In the genomic region with DNA sequence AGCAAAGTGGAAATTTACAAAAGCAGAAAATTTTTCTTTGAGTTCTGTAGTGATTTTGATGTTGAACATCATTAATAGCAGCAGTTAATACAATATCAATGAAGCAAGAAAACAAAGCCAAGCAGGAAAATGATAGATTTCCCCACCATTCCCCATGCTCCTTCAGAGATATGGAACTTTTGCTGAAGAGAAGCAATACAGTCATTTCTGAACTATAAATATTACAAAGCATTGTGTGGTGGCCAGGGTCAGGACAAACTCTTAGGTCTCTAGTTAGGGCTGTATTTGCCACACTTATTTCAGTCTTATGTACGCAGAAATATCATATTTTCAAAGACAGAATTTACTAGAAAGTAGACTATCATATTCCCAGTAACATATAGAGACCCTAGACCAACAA, we compare ENCODE assay signal across 32 cellular contexts.
"Had no signal": no experiment of that assay in that cellular context is flagged by ENCODE, and none has a peak within 500 bp of the region (broad histone marks: within the 10 kb centered on the region; RNA-seq: fewer than 3 reads in every experiment).

No MANE protein-coding gene starts in this region.

- H3K9me3 ChIP-seq: ascending aorta, Peyer's patch had no signal

- H3K36me3 ChIP-seq: ascending aorta, cardiac muscle cell, Peyer's patch had no signal

- H3K27ac ChIP-seq: ascending aorta, cardiac muscle cell, coronary artery, Peyer's patch, VCaP had no signal

- H3K27me3 ChIP-seq: ascending aorta, cardiac muscle cell, Peyer's patch had no signal

- ATAC-seq: activated T-cell treated with anti-CD3 and anti-CD28 coated beads, Interleukin-2, amount 50 U/mL, for 4 hours; SK-N-SH treated with all-trans-retinoic acid at 6 μM for 48 hours had no signal

- H3K4me3 ChIP-seq: ascending aorta, cardiac muscle cell, coronary artery, Peyer's patch had no signal

- H3K4me1 ChIP-seq: ascending aorta, Peyer's patch had no signal

- DNase-seq: activated B cell treated with CpG ODN at 0.5 μM for 24 hours; activated CD4-positive, alpha-beta memory T cell treated with anti-CD3 and anti-CD28 coated beads for 36 hours; activated CD4-positive, alpha-beta T cell treated with anti-CD3 and anti-CD28 coated beads for 4 hours; activated CD4-positive, alpha-beta T cell treated with anti-CD3 and anti-CD28 coated beads, Interleukin-2, amount 50 U/mL, for 1 hour; activated CD4-positive, CD25-positive, alpha-beta regulatory T cell treated with anti-CD3 and anti-CD28 coated beads, Interleukin-2, amount 50 U/mL, for 72 hours; activated CD8-positive, alpha-beta memory T cell treated with anti-CD3 and anti-CD28 coated beads, Interleukin-2, amount 50 U/mL, for 4 hours; activated naive CD4-positive, alpha-beta T cell treated with anti-CD3 and anti-CD28 coated beads, Interleukin-2, amount 50 U/mL, for 16 hours; activated naive CD8-positive, alpha-beta T cell treated with anti-CD3 and anti-CD28 coated beads for 36 hours; activated T-cell treated with anti-CD3 and anti-CD28 coated beads for 4 hours; activated T-cell treated with anti-CD3 and anti-CD28 coated beads, Interleukin-2, amount 50 U/mL, for 4 hours; amygdala; MM.1S; MV-4-11; NCI-H1092; NCI-H1436 treated with DMSO at 0.1 percent for 48 hours; NCI-H1694 treated with DMSO at 0.1 percent for 48 hours; NCI-H2029; NCI-H345; NCI-H524 treated with DMSO at 0.1 percent for 48 hours; PC-3; Peyer's patch; RPMI8226; SIG-M5; SW 1271; T-helper 1 cell; T-helper 2 cell; T-helper 9 cell had no signal
